ENCODE assay signal across 9 cellular contexts in the genomic region with DNA sequence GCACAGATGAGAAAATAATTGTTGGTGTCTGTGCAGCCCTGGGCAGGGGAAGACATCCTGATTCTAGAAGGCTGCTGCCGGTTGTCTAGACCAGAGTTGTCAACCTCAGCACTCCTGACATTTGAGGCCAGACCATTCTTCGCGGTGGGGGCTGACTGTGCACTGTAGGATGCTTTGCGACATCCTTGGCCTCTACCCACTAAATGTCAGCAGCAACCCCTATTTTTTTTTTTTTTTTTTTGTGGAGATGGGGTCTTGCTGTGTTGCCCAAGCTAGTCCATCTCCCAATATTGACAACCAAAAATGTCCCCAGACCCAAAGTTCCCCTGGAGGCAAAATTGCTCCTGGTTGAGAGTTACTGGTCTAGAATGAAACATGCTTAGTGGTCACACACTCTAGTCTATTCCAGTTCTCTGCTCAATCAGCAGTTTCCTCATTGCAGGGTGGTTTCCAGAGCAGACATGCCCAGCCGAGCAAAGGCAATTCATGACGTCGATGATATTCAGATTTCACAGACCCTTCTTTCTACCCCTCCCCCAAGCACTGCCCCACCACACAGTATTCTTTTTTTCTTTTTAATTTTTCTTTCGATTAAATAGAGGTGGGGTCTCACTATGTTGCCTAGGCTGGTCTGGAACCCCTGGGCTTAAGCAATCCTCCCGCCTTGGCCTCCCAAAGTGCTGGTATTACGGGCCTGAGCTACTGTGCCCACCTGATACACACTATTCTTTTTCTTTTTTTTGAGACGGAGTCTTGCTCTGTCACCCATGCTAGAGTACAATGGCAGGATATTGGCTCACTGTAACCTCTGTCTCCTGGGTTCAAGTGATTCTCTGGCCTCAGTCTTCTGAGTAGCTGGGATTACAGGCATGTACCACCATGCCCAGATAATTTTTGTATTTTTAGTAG. TPM values are rescaled to one million over a fixed set of nuclear protein-coding genes. Genes with fewer than 3 reads are reported as not detected.
DNase-seq lines count a peak whose midpoint lies in the region; ATAC-seq and TF ChIP-seq lines count a peak whose summit lies in the region.
"Had no signal": no experiment of that assay in that cellular context is flagged by ENCODE, and none has a peak within 500 bp of the region (broad histone marks: within the 10 kb centered on the region; RNA-seq: fewer than 3 reads in every experiment).

No MANE protein-coding gene starts in this region.

- H3K4me1 ChIP-seq in MM.1S (ENCODE audit: low read length): peaks cover 23% of the 10 kb centered on the region

- H3K9me3 Mint-ChIP-seq in activated naive CD4-positive, alpha-beta T cell treated with anti-CD3 and anti-CD28 coated beads, Interleukin-2, amount 10 ng/mL, durations not matched to agents 7 days and 5 days: no peaks in the 10 kb centered on the region

- no peaks in the 10 kb centered on the region for H3K4me1 Mint-ChIP-seq in activated naive CD4-positive, alpha-beta T cell treated with anti-CD3 and anti-CD28 coated beads, Interleukin-2, amount 10 ng/mL, durations not matched to agents 7 days and 5 days

- peaks cover 15% of the 10 kb centered on the region for H3K27me3 Mint-ChIP-seq in activated naive CD4-positive, alpha-beta T cell treated with anti-CD3 and anti-CD28 coated beads, Interleukin-2, amount 10 ng/mL, durations not matched to agents 7 days and 5 days

- 0 out of 2 replicates have a peak overlapping the region, but pooled peaks have one; percentile 7 for H2AFZ ChIP-seq in MM.1S (ENCODE audit: low read length)

- no peak overlapping the region for H3K4me3 ChIP-seq in MM.1S (ENCODE audit: low read length)

- H3K9me2 ChIP-seq in MM.1S (replicated peaks; ENCODE audit: insufficient read depth, low read length): no peaks in the 10 kb centered on the region

- H3K9me3 ChIP-seq in MM.1S (replicated peaks; ENCODE audit: insufficient read depth, low read length): no peaks in the 10 kb centered on the region

- H3K4me2 ChIP-seq in MM.1S (ENCODE audit: low read depth, low read length): peak overlapping the region; percentile 42; the same call in 1 of the 2 replicates

- H3K36me3 Mint-ChIP-seq in activated naive CD4-positive, alpha-beta T cell treated with anti-CD3 and anti-CD28 coated beads, Interleukin-2, amount 10 ng/mL, durations not matched to agents 7 days and 5 days: no peaks in the 10 kb centered on the region

- no peak overlapping the region for H3K27ac Mint-ChIP-seq in activated naive CD4-positive, alpha-beta T cell treated with anti-CD3 and anti-CD28 coated beads, Interleukin-2, amount 10 ng/mL, durations not matched to agents 7 days and 5 days

- no peaks in the 10 kb centered on the region for H3K27me3 ChIP-seq in MM.1S (replicated peaks; ENCODE audit: insufficient read depth, low read length)

- H3K9ac ChIP-seq in MM.1S (ENCODE audit: low read length): peak overlapping the region; percentile 59

- ATAC-seq in GM21576 (IDR thresholded peaks at IDR 0.05; ENCODE audit: unreplicated experiment) (peak; percentile 58), left lobe of liver (peak; percentile 31)

- CTCF ChIA-PET in activated naive CD4-positive, alpha-beta T cell treated with anti-CD3 and anti-CD28 coated beads, Interleukin-2, amount 10 ng/mL, durations not matched to agents 7 days and 5 days (lab: Charles Lee): no interaction called here

- in situ Hi-C loops in GM13977 (cut with MboI; ENCODE audit: low pct_unique_long_range_greater_than_20kb, low sequenced_read_pairs, unreplicated experiment): no loop called here

- peak; percentile 78 for DNase-seq in GM13977 (ENCODE audit: low spot score)
- peak; percentile 98 for DNase-seq in MM.1S
- DNase-seq in left lobe of liver (ENCODE audit: low spot score): no peak
- no peak for DNase-seq in activated naive CD4-positive, alpha-beta T cell treated with anti-CD3 and anti-CD28 coated beads, Interleukin-2, amount 10 ng/mL, durations not matched to agents 7 days and 5 days
- DNase-seq in Ammon's horn (ENCODE audit: low spot score): no peak
- no peak for DNase-seq in activated T-cell treated with anti-CD3 and anti-CD28 coated beads, Interleukin-2, amount 50 U/mL, for 48 hours
- DNase-seq in NCI-H510A treated with DMSO at 0.1 percent for 48 hours (lab: John Stamatoyannopoulos, UW): no peak
- DNase-seq: activated naive CD4-positive, alpha-beta T cell treated with Interleukin-2 at 50 U/mL for 16 hours had no signal

- H4K20me1 ChIP-seq in MM.1S (ENCODE audit: insufficient read depth, low read length): no peaks in the 10 kb centered on the region

- peak overlapping the region; percentile 97 for H3K27ac ChIP-seq in MM.1S (ENCODE audit: low read length)

- no peak overlapping the region for H3K4me3 Mint-ChIP-seq in activated naive CD4-positive, alpha-beta T cell treated with anti-CD3 and anti-CD28 coated beads, Interleukin-2, amount 10 ng/mL, durations not matched to agents 7 days and 5 days

- H3K79me2 ChIP-seq in MM.1S (ENCODE audit: low read length): no peaks in the 10 kb centered on the region

- H3F3A ChIP-seq in MM.1S (ENCODE audit: insufficient read depth, low read length): peaks cover 32% of the 10 kb centered on the region

- TF ChIP-seq CTCF in GM13977 (IDR thresholded peaks at IDR 0.05; ENCODE audit: extremely low read depth, insufficient read depth, missing control alignments) (no peak), MM.1S (IDR thresholded peaks at IDR 0.05; ENCODE audit: low read length) (no peak)

- H3K36me3 ChIP-seq in MM.1S (replicated peaks; ENCODE audit: insufficient read depth, low read length): no peaks in the 10 kb centered on the region

RNA-seq across cellular contexts. Expression of a gene that starts 9.0 kb away (rescaled TPM):
- not detected for total RNA-seq in left lobe of liver

RNA-seq across cellular contexts. Expression of a gene that starts 13.2 kb away (rescaled TPM):
- 44.1 TPM for total RNA-seq in left lobe of liver

RNA-seq across cellular contexts. Expression of a gene that starts 24.6 kb away (rescaled TPM):
- 3.9 TPM for total RNA-seq in left lobe of liver

RNA-seq across cellular contexts. Expression of a gene that starts 26.6 kb away (rescaled TPM):
- total RNA-seq in left lobe of liver: 14.6 TPM

RNA-seq across cellular contexts. Expression of a gene that starts 31.7 kb away (rescaled TPM):
- 2.6 TPM for total RNA-seq in left lobe of liver

Comparison
In these comparisons a context has a peak if more than half of its experiments do, and no peak if none do; other contexts are left out.
1. DNase-seq: peak in GM13977 (single experiment) and MM.1S (single experiment); none in left lobe of liver (single experiment), activated naive CD4-positive, alpha-beta T cell treated with anti-CD3 and anti-CD28 coated beads, Interleukin-2, amount 10 ng/mL, durations not matched to agents 7 days and 5 days (single experiment), Ammon's horn (single experiment), activated T-cell treated with anti-CD3 and anti-CD28 coated beads, Interleukin-2, amount 50 U/mL, for 48 hours (0 of 2) and NCI-H510A treated with DMSO at 0.1 percent for 48 hours (single experiment).